In genomic region chr16:29926675-29927522, GRCh38 we compare ENCODE assay signal across 1 cellular context.
TF ChIP-seq lines count a peak whose summit lies in the region.

No MANE protein-coding gene starts in this region.

TF ChIP-seq in K562, 482 proteins besides CTCF, POLR2A, EP300 and RAD21 (continued from another document):
- no peak for TF ChIP-seq USF2 (CRISPR knock-in tag; IDR thresholded peaks at IDR 0.05)
- no peak for TF ChIP-seq ZNF175 (CRISPR knock-in tag; IDR thresholded peaks at IDR 0.05; ENCODE audit: low read depth)
- TF ChIP-seq, protein P1, sequence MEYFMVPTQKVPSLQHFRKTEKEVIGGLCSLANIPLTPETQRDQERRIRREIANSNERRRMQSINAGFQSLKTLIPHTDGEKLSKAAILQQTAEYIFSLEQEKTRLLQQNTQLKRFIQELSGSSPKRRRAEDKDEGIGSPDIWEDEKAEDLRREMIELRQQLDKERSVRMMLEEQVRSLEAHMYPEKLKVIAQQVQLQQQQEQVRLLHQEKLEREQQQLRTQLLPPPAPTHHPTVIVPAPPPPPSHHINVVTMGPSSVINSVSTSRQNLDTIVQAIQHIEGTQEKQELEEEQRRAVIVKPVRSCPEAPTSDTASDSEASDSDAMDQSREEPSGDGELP (CRISPR knock-in tag; IDR thresholded peaks at IDR 0.05; ENCODE audit: borderline replicate concordance): 0 out of 2 replicates have a peak, but pooled peaks have one; percentile 15
- no peak for TF ChIP-seq CHD4 (IDR thresholded peaks at IDR 0.05; ENCODE audit: insufficient read depth, insufficient replicate concordance, low read depth, low read length, poor library complexity, severe bottlenecking)
- no peak for TF ChIP-seq RBFOX2 (IDR thresholded peaks at IDR 0.05; ENCODE audit: low read depth, low read length)
- TF ChIP-seq AFF1 (IDR thresholded peaks at IDR 0.05; ENCODE audit: low read depth in 1 of 2, partially characterized antibody in 2 of 2): peak in 1 of 2 experiments; percentile 11
- no peak for TF ChIP-seq PCBP2 (IDR thresholded peaks at IDR 0.05; ENCODE audit: low read depth, low read length, poor library complexity, severe bottlenecking)
- TF ChIP-seq NBN (IDR thresholded peaks at IDR 0.05; ENCODE audit: low read depth): no peak
- TF ChIP-seq XRCC5 (IDR thresholded peaks at IDR 0.05; ENCODE audit: low read depth, low read length): no peak
- TF ChIP-seq THAP12 (CRISPR knock-in tag; IDR thresholded peaks at IDR 0.05): no peak
- peak; percentile 37 for TF ChIP-seq KDM5B (IDR thresholded peaks at IDR 0.05; ENCODE audit: insufficient replicate concordance, low read depth, low read length)
- TF ChIP-seq TRIM24 (IDR thresholded peaks at IDR 0.05): no peak
- TF ChIP-seq OTX1 (CRISPR knock-in tag; IDR thresholded peaks at IDR 0.05): no peak
- TF ChIP-seq ZFP36 (IDR thresholded peaks at IDR 0.05; ENCODE audit: low read depth, low read length, partially characterized antibody): peak; percentile 5
- TF ChIP-seq PYGO2 (tag; IDR thresholded peaks at IDR 0.05): no peak
- TF ChIP-seq MEF2A (IDR thresholded peaks at IDR 0.05; ENCODE audit: control insufficient read depth, low read depth, low read length): no peak
- no peak for TF ChIP-seq ZFPM2 (CRISPR knock-in tag; IDR thresholded peaks at IDR 0.05)
- TF ChIP-seq DPF2 (IDR thresholded peaks at IDR 0.05): 0 out of 2 replicates have a peak, but pooled peaks have one; percentile 18
- TF ChIP-seq ZBTB40 (IDR thresholded peaks at IDR 0.05): peak; percentile 50; the same call in 1 of the 2 replicates
- no peak for TF ChIP-seq ZBTB40 (CRISPR knock-in tag; IDR thresholded peaks at IDR 0.05)
- TF ChIP-seq, protein P2, sequence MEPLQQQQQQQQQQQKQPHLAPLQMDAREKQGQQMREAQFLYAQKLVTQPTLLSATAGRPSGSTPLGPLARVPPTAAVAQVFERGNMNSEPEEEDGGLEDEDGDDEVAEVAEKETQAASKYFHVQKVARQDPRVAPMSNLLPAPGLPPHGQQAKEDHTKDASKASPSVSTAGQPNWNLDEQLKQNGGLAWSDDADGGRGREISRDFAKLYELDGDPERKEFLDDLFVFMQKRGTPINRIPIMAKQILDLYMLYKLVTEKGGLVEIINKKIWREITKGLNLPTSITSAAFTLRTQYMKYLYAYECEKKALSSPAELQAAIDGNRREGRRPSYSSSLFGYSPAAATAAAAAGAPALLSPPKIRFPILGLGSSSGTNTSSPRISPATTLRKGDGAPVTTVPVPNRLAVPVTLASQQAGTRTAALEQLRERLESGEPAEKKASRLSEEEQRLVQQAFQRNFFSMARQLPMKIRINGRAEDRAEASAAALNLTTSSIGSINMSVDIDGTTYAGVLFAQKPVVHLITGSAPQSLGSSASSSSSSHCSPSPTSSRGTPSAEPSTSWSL (CRISPR knock-in tag; IDR thresholded peaks at IDR 0.05; ENCODE audit: borderline replicate concordance): no peak
- no peak for TF ChIP-seq MBD2 (IDR thresholded peaks at IDR 0.05; ENCODE audit: borderline replicate concordance, low read depth)
- no peak for TF ChIP-seq BCOR (IDR thresholded peaks at IDR 0.05)
- TF ChIP-seq, protein P3, sequence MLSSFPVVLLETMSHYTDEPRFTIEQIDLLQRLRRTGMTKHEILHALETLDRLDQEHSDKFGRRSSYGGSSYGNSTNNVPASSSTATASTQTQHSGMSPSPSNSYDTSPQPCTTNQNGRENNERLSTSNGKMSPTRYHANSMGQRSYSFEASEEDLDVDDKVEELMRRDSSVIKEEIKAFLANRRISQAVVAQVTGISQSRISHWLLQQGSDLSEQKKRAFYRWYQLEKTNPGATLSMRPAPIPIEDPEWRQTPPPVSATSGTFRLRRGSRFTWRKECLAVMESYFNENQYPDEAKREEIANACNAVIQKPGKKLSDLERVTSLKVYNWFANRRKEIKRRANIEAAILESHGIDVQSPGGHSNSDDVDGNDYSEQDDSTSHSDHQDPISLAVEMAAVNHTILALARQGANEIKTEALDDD (IDR thresholded peaks at IDR 0.05): no peak
TF ChIP-seq in K562: peak in this region for 13.
